9 cellular contexts compared by ENCODE assay signal in genomic region chr12:12992418-12993175, GRCh38. TPM values are rescaled to one million over a fixed set of nuclear protein-coding genes. Genes with fewer than 3 reads are reported as not detected.
DNase-seq lines count a peak whose midpoint lies in the region; ATAC-seq, FAIRE-seq and TF ChIP-seq lines count a peak whose summit lies in the region.
"Had no signal": no experiment of that assay in that cellular context is flagged by ENCODE, and none has a peak within 500 bp of the region (broad histone marks: within the 10 kb centered on the region; RNA-seq: fewer than 3 reads in every experiment).

No MANE protein-coding gene starts in this region.

- H3K4me1 ChIP-seq in A673 (ENCODE audit: insufficient read depth, low read length, poor library complexity, severe bottlenecking) (peaks cover 21% of the 10 kb centered on the region), small intestine (ENCODE audit: control insufficient read depth in 2 of 2, insufficient read depth in 1 of 2, low read depth in 1 of 2, low read length in 1 of 2) (peaks cover 7% of the 10 kb centered on the region in 2 donors), SJCRH30 (no peaks in the 10 kb centered on the region)

- peak; percentile 80 for DNase-seq in A673 (ENCODE audit: low spot score)
- DNase-seq in HS-5 (ENCODE audit: low read depth): peak; percentile 82
- peak in 2 of 61 donors; percentile 13 to 21 for DNase-seq in caudate nucleus (lab: John Stamatoyannopoulos, UW)
- no peak for DNase-seq in memory B cell (ENCODE audit: low spot score in 2 of 2)
- no peak for DNase-seq in NCI-H2029 (lab: John Stamatoyannopoulos, UW)
- no peak for DNase-seq in effector memory CD8-positive, alpha-beta T cell
- DNase-seq in small intestine: no peak
- DNase-seq in SJCRH30: no peak

- H3K36me3 ChIP-seq in A673 (ENCODE audit: insufficient read depth, low read length, poor library complexity, severe bottlenecking): peaks cover 4% of the 10 kb centered on the region
- peaks cover 0 to 9% of the 10 kb centered on the region in 2 donors for H3K36me3 ChIP-seq in small intestine (ENCODE audit: control insufficient read depth in 2 of 2, insufficient read depth in 2 of 2, low read length in 2 of 2)
- H3K36me3 ChIP-seq in SJCRH30: 0 out of 2 replicates have a peak, but pooled peaks cover 2% of the 10 kb centered on the region

- peaks cover 1% of the 10 kb centered on the region for H3K36me3 Mint-ChIP-seq in memory B cell
- no peaks in the 10 kb centered on the region for H3K36me3 Mint-ChIP-seq in effector memory CD8-positive, alpha-beta T cell (ENCODE audit: insufficient read depth)

- H3K27ac Mint-ChIP-seq in memory B cell: no peak overlapping the region
- peak overlapping the region in 1 of 2 donors; percentile 63 for H3K27ac Mint-ChIP-seq in effector memory CD8-positive, alpha-beta T cell

- 42 to 75% (median 66%) methylated on average over 8 of the region's 8 CpGs for WGBS in small intestine, 3 donors

- peak overlapping the region; percentile 74 for H3K27ac ChIP-seq in A673 (ENCODE audit: low read depth, low read length, poor library complexity, severe bottlenecking)
- H3K27ac ChIP-seq in caudate nucleus (ENCODE audit: low read depth, low read length): peak overlapping the region; percentile 52
- H3K27ac ChIP-seq in small intestine (ENCODE audit: low read depth in 1 of 2, low read length in 1 of 2): peak overlapping the region in 1 of 2 donors; percentile 82
- H3K27ac ChIP-seq in SJCRH30: no peak overlapping the region

- peaks cover 2% of the 10 kb centered on the region for H3K27me3 Mint-ChIP-seq in memory B cell
- no peaks in the 10 kb centered on the region for H3K27me3 Mint-ChIP-seq in effector memory CD8-positive, alpha-beta T cell

- no peak for FAIRE-seq in small intestine (lab: Jason Lieb, UNC)

- POLR2A ChIA-PET in A673 (lab: Charles Lee; ENCODE audit: low non-redundant PET): interaction anchor here (0.7 kb wide), 1 partner anchor 24 kb away, joined by 6 read pairs; no protein-coding TSS in a partner anchor

- TF ChIP-seq CTCF in A673 (conservative IDR thresholded peaks at IDR 0.05; ENCODE audit: low read depth, low read length): no peak

- no peaks in the 10 kb centered on the region for H3K9me3 Mint-ChIP-seq in memory B cell
- no peaks in the 10 kb centered on the region for H3K9me3 Mint-ChIP-seq in effector memory CD8-positive, alpha-beta T cell

- intact Hi-C loops in A673 (cut with micrococcal nuclease; ENCODE audit: unreplicated experiment): loop anchor here (2.0 kb wide), 1 partner anchor 216 kb away; no protein-coding TSS in a partner anchor

- H3K9me3 ChIP-seq in A673 (ENCODE audit: low read depth, low read length, poor library complexity, severe bottlenecking): no peaks in the 10 kb centered on the region
- no peaks in the 10 kb centered on the region for H3K9me3 ChIP-seq in small intestine (ENCODE audit: control insufficient read depth, low read depth)
- H3K9me3 ChIP-seq in SJCRH30 (replicated peaks): no peaks in the 10 kb centered on the region

- BruUV-seq in A673 (replicated peaks; lab: Mats Ljungman, UMichigan): no TSS peak

- peak overlapping the region; percentile 4 for H3K4me3 ChIP-seq in A673 (ENCODE audit: low read depth, low read length, poor library complexity, severe bottlenecking)
- H3K4me3 ChIP-seq in small intestine (ENCODE audit: low read depth in 1 of 2, low read length in 2 of 2): no peak overlapping the region
- no peak overlapping the region for H3K4me3 ChIP-seq in SJCRH30

- H3K27me3 ChIP-seq in A673 (replicated peaks; ENCODE audit: insufficient read depth, low read depth, low read length, poor library complexity) (no peaks in the 10 kb centered on the region), small intestine (ENCODE audit: control insufficient read depth in 2 of 2, insufficient read depth in 2 of 2, low read length in 2 of 2) (no peaks in the 10 kb centered on the region), SJCRH30 (no peaks in the 10 kb centered on the region)

- peaks cover 15% of the 10 kb centered on the region for H3K4me1 Mint-ChIP-seq in memory B cell
- peaks cover 5 to 9% of the 10 kb centered on the region in 2 donors for H3K4me1 Mint-ChIP-seq in effector memory CD8-positive, alpha-beta T cell (ENCODE audit: low read depth in 2 of 2)

- peak overlapping the region; percentile 9 for H3K4me3 Mint-ChIP-seq in memory B cell
- H3K4me3 Mint-ChIP-seq in effector memory CD8-positive, alpha-beta T cell: peak overlapping the region in 1 of 2 donors; percentile 23

- peak; percentile 82 for ATAC-seq in memory B cell (ENCODE audit: low read depth)
- no peak for ATAC-seq in effector memory CD8-positive, alpha-beta T cell (replicated peaks)

- CTCF ChIA-PET in A673 (lab: Charles Lee): no interaction called here

RNA-seq across cellular contexts. Expression of gene HEBP1, which starts 7.5 kb away (rescaled TPM):
- total RNA-seq in A673 (2021): 26.7 and 28.1 TPM in 2 replicates
- polyA plus RNA-seq in small intestine: 100 to 1,000 TPM; 214 to 642 (median 568) TPM
- 9.0 and 9.1 TPM in 2 replicates for total RNA-seq in SJCRH30 (2014; rRNA removed; shearing (Covaris generic))

RNA-seq across cellular contexts. Expression of gene GPRC5D, which starts 40.6 kb away (rescaled TPM):
- not detected in 2 replicates for total RNA-seq in A673 (2021)
- polyA plus RNA-seq in small intestine: under 1 TPM in 1 of 3 donors, not detected in 2; 0.22 TPM
- total RNA-seq in SJCRH30 (2014; rRNA removed; shearing (Covaris generic)): not detected in 2 replicates
- total RNA-seq: T-helper 1 cell treated with Interleukin-12 subunit alpha and Interleukin-12 subunit beta and Interleukin-4 antibody, amounts not matched to agents 30 ng/mL and 1 ng/mL, for 36 hours had no signal

RNA-seq across cellular contexts. Expression of gene FAM234B, which starts 51.6 kb away (rescaled TPM):
- total RNA-seq in A673 (2021): 11.8 and 13.2 TPM in 2 replicates
- polyA plus RNA-seq in small intestine: 1 to 10 TPM in 1 of 3 donors, under 1 TPM in 2; 0.45 to 2.2 (median 0.54) TPM
- total RNA-seq in SJCRH30 (2014; rRNA removed; shearing (Covaris generic)): 8.4 and 9.1 TPM in 2 replicates

Comparison
In these comparisons a context has a peak if more than half of its experiments do, and no peak if none do; other contexts are left out.
1. DNase-seq: peak in A673 (single experiment) and HS-5 (single experiment); none in memory B cell (0 of 2), NCI-H2029 (single experiment), effector memory CD8-positive, alpha-beta T cell (0 of 3), small intestine (single experiment) and SJCRH30 (0 of 2).